ENCODE assay signal across 30 cellular contexts in genomic region chr17:49935526-49936210, GRCh38. TPM values are rescaled to one million over a fixed set of nuclear protein-coding genes. Genes with fewer than 3 reads are reported as not detected.
DNase-seq lines count a peak whose midpoint lies in the region; ATAC-seq and TF ChIP-seq lines count a peak whose summit lies in the region.
"Had no signal": no experiment of that assay in that cellular context is flagged by ENCODE, and none has a peak within 500 bp of the region (broad histone marks: within the 10 kb centered on the region; RNA-seq: fewer than 3 reads in every experiment).

No MANE protein-coding gene starts in this region.

- peaks cover 24% of the 10 kb centered on the region for H3K4me1 Mint-ChIP-seq in CD14-positive monocyte
- H3K4me1 Mint-ChIP-seq: activated T-helper 17 cell treated with anti-CD3 and anti-CD28 coated beads, Interleukin-2, amount 50 U/mL, for 72 hours; CD8-positive, alpha-beta memory T cell; natural killer cell had no signal

- no peaks in the 10 kb centered on the region for H3K9me3 Mint-ChIP-seq in CD14-positive monocyte
- H3K9me3 Mint-ChIP-seq: activated naive CD4-positive, alpha-beta T cell treated with anti-CD3 and anti-CD28 coated beads, Interleukin-2, amount 50 U/mL, for 72 hours; activated T-helper 17 cell treated with anti-CD3 and anti-CD28 coated beads, Interleukin-2, amount 50 U/mL, for 72 hours; CD8-positive, alpha-beta memory T cell; HFFc6; natural killer cell had no signal

- TF ChIP-seq CTCF in CD14-positive monocyte (IDR thresholded peaks at IDR 0.05): no peak

- H3K27me3 Mint-ChIP-seq in CD14-positive monocyte (ENCODE audit: low read depth in 3 of 3): peaks cover 15 to 47% (median 44%) of the 10 kb centered on the region in 3 donors

- intact Hi-C loops in CD14-positive monocyte (cut with micrococcal nuclease): no loop called here

- no peak for ATAC-seq in HG02840 (IDR thresholded peaks at IDR 0.05; ENCODE audit: low FRiP score, unreplicated experiment)
- ATAC-seq in GM18861 (IDR thresholded peaks at IDR 0.05; ENCODE audit: unreplicated experiment): no peak
- ATAC-seq: activated naive CD4-positive, alpha-beta T cell treated with anti-CD3 and anti-CD28 coated beads, Interleukin-2, amount 50 U/mL, for 72 hours; activated T-helper 17 cell treated with anti-CD3 and anti-CD28 coated beads, Interleukin-2, amount 50 U/mL, for 72 hours; gastrocnemius medialis; natural killer cell; right cardiac atrium had no signal

- no peak overlapping the region for H3K27ac Mint-ChIP-seq in CD14-positive monocyte
- H3K27ac Mint-ChIP-seq: activated T-helper 17 cell treated with anti-CD3 and anti-CD28 coated beads, Interleukin-2, amount 50 U/mL, for 72 hours; HFFc6; natural killer cell had no signal

- no peaks in the 10 kb centered on the region for H3K36me3 Mint-ChIP-seq in CD14-positive monocyte
- H3K36me3 Mint-ChIP-seq: activated naive CD4-positive, alpha-beta T cell treated with anti-CD3 and anti-CD28 coated beads, Interleukin-2, amount 50 U/mL, for 72 hours; CD8-positive, alpha-beta memory T cell; natural killer cell had no signal

- DNase-seq in NCI-H2107 treated with DMSO at 0.1 percent for 48 hours (lab: John Stamatoyannopoulos, UW; ENCODE audit: unreplicated experiment) (peak; percentile 25), NCI-H2107 (lab: John Stamatoyannopoulos, UW) (no peak), NCI-H1417 (lab: John Stamatoyannopoulos, UW) (peak; percentile 5 to 90 (median 80)), NCI-H69 (lab: John Stamatoyannopoulos, UW) (peak; percentile 98), left kidney (ENCODE audit: low read depth, low spot score) (peak; percentile 41), CD14-positive monocyte (ENCODE audit: low spot score) (no peak)
- DNase-seq: activated CD4-positive, alpha-beta T cell treated with anti-CD3 and anti-CD28 coated beads, Interleukin-2, amount 50 U/mL, for 4 hours; activated CD4-positive, CD25-positive, alpha-beta regulatory T cell; activated CD8-positive, alpha-beta memory T cell treated with anti-CD3 and anti-CD28 coated beads, Interleukin-2, amount 50 U/mL, for 4 hours; AML-193; anterior cingulate cortex; CD8-positive, alpha-beta memory T cell; gastrocnemius medialis; HFFc6; islet precursor cell; natural killer cell; NCI-H146; OCI-M1; ovary; right cardiac atrium; stimulated activated CD4-positive, alpha-beta T cell treated with anti-CD3 and anti-CD28 coated beads, Interleukin-12 subunit alpha, Interleukin-12 subunit beta, amount 100 ng/mL, for 4 hours; stimulated activated CD4-positive, alpha-beta T cell treated with anti-CD3 and anti-CD28 coated beads, Interleukin-4, amount 100 ng/mL, for 24 hours; stimulated activated naive CD4-positive, alpha-beta T cell; testis; uterus had no signal

- no peak overlapping the region for H3K4me3 Mint-ChIP-seq in CD14-positive monocyte
- H3K4me3 Mint-ChIP-seq: activated T-helper 17 cell treated with anti-CD3 and anti-CD28 coated beads, Interleukin-2, amount 50 U/mL, for 72 hours; CD8-positive, alpha-beta memory T cell; HFFc6; natural killer cell had no signal

RNA-seq across cellular contexts. Expression of gene DLX4, which starts 33.3 kb away (rescaled TPM):
- under 1 TPM in 1 of 2 donors, not detected in 1; 0.20 TPM for polyA plus RNA-seq in CD14-positive monocyte
- polyA plus RNA-seq: CD8-positive, alpha-beta memory T cell; liver; ovary had no signal

RNA-seq across cellular contexts. Expression of gene DLX3, which starts 59.4 kb away (rescaled TPM):
- not detected for polyA plus RNA-seq in CD14-positive monocyte
- polyA plus RNA-seq: CD8-positive, alpha-beta memory T cell; liver had no signal

Comparison
In these comparisons a context has a peak if more than half of its experiments do, and no peak if none do; other contexts are left out.
1. DNase-seq: peak in NCI-H2107 treated with DMSO at 0.1 percent for 48 hours (single experiment), NCI-H1417 (3 of 3), NCI-H69 (single experiment) and left kidney (single experiment); none in NCI-H2107 (single experiment) and CD14-positive monocyte (single experiment).